8 cellular contexts compared by ENCODE assay signal in the genomic region with DNA sequence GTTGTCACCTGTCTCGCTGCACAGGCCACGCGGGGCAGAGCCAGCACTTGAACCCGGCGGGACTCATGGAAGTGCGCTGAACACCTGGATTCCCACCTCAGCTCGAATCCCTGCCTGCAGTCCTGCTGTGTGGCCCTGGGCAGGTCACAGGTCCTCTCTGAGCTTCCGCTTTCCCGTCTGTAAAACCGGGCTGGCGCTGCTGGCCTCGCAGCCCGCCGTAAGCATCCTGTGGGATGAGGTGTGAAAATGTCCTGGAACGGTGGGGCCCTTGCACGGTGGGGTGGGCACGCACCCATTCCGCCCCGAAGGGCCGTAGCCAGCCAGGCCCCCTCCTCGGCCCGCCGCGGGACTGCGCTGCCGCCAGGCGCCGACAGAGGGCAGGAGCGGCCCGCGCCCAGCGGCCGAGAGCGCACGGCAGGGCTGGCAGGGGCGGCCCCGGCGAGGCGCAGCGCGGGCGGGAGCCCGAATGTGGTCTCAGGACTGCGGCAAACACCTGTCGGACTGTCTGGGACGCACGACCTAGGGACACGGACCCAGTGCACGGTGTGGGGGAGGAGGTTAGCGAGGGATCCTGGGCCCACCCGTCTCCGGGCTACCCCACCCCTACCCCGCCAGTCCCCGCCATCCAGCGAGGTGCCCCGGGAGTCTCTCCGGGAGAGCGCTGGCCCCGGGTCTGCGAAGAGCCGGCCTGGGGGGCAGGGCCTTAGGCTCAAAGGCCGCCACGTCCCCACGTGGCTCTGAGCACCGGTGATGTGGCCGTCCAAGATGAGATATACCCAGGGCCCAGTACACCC. TPM values are rescaled to one million over a fixed set of nuclear protein-coding genes. Genes with fewer than 3 reads are reported as not detected.
DNase-seq lines count a peak whose midpoint lies in the region; ATAC-seq, FAIRE-seq and TF ChIP-seq lines count a peak whose summit lies in the region.

No MANE protein-coding gene starts in this region.

- 9 to 12% (median 9%) methylated on average over 56 to 66 of the region's 66 CpGs for WGBS in ovary, 3 donors

- DNase-seq in GM12865 (ENCODE audit: low read depth) (peak; percentile 48), NOMO-1 treated with dmso at 0.1 percent for 144 hours (lab: John Stamatoyannopoulos, UW; ENCODE audit: unreplicated experiment) (peak; percentile 54), fibroblast of villous mesenchyme (ENCODE audit: low read depth) (peak; percentile 21), ovary (peak; percentile 33 to 69 (median 47)), urothelium cell line (ENCODE audit: low spot score) (peak; percentile 88), NCI-H1105 treated with DMSO at 0.1 percent for 48 hours (lab: John Stamatoyannopoulos, UW) (no peak)
- peak; percentile 58 to 81 for DNase-seq in activated T-cell treated with anti-CD3 and anti-CD28 coated beads, Interleukin-2, amount 50 U/mL, for 72 hours

- intact Hi-C loops in ovary (cut with DNase I): loop anchor here (2.0 to 10.0 kb wide), 9 partner anchors 61 to 262 kb away; partner anchors contain the start of gene GATA2 (in 1 of the 4)

- peak; percentile 55 for FAIRE-seq in urothelium cell line (lab: Jason Lieb, UNC)

- peak; percentile 81 for ATAC-seq in HG02798 (IDR thresholded peaks at IDR 0.05; ENCODE audit: poor library complexity, unreplicated experiment)
- ATAC-seq in activated T-cell treated with anti-CD3 and anti-CD28 coated beads, Interleukin-2, amount 50 U/mL, for 72 hours (replicated peaks in 1 of 2): peak; percentile 89 to 90

- no peaks in the 10 kb centered on the region for H3K9me3 ChIP-seq in ovary

- H3K4me3 Mint-ChIP-seq in activated T-cell treated with anti-CD3 and anti-CD28 coated beads, Interleukin-2, amount 50 U/mL, for 72 hours: no peak overlapping the region

- H3K4me1 ChIP-seq in ovary (ENCODE audit: insufficient read depth): no peaks in the 10 kb centered on the region

- H3K4me3 ChIP-seq in GM12865 (ENCODE audit: low read depth, low read length): no peak overlapping the region
- peak overlapping the region; percentile 21 for H3K4me3 ChIP-seq in fibroblast of villous mesenchyme (ENCODE audit: low read depth, low read length)
- H3K4me3 ChIP-seq in ovary: no peak overlapping the region

- no peak for TF ChIP-seq POLR2A in ovary (IDR thresholded peaks at IDR 0.05)

- no peaks in the 10 kb centered on the region for H3K4me1 Mint-ChIP-seq in activated T-cell treated with anti-CD3 and anti-CD28 coated beads, Interleukin-2, amount 50 U/mL, for 72 hours (ENCODE audit: low read depth)

- H3K27me3 ChIP-seq in ovary: no peaks in the 10 kb centered on the region

- H3K27me3 Mint-ChIP-seq in activated T-cell treated with anti-CD3 and anti-CD28 coated beads, Interleukin-2, amount 50 U/mL, for 72 hours (ENCODE audit: low read depth): peaks cover 34% of the 10 kb centered on the region

- no peaks in the 10 kb centered on the region for H3K36me3 Mint-ChIP-seq in activated T-cell treated with anti-CD3 and anti-CD28 coated beads, Interleukin-2, amount 50 U/mL, for 72 hours (ENCODE audit: insufficient read depth in 2 of 2)

- TF ChIP-seq CTCF in GM12865 (IDR thresholded peaks at IDR 0.05; ENCODE audit: insufficient read depth, low read depth, low read length, missing control alignments): peak; percentile 90
- TF ChIP-seq CTCF in fibroblast of villous mesenchyme (IDR thresholded peaks at IDR 0.05; ENCODE audit: insufficient read depth, low read depth, low read length): peak; percentile 70
- peak; percentile 55 to 93 (median 90) for TF ChIP-seq CTCF in ovary (IDR thresholded peaks at IDR 0.05)

- no peak overlapping the region for H3K27ac ChIP-seq in ovary

- H3K27ac Mint-ChIP-seq in activated T-cell treated with anti-CD3 and anti-CD28 coated beads, Interleukin-2, amount 50 U/mL, for 72 hours: no peak overlapping the region

- H3K9me3 Mint-ChIP-seq in activated T-cell treated with anti-CD3 and anti-CD28 coated beads, Interleukin-2, amount 50 U/mL, for 72 hours: no peaks in the 10 kb centered on the region

- no peaks in the 10 kb centered on the region for H3K36me3 ChIP-seq in ovary

- TF ChIP-seq EP300 in ovary (IDR thresholded peaks at IDR 0.05): no peak

RNA-seq across cellular contexts. Expression of gene DNAJB8, which starts 40.4 kb away (rescaled TPM):
- not detected for total RNA-seq in activated T-cell treated with anti-CD3 and anti-CD28 coated beads, Interleukin-2, amount 50 U/mL, for 72 hours
- total RNA-seq in fibroblast of villous mesenchyme: not detected in 2 replicates
- not detected for total RNA-seq in ovary
- polyA plus RNA-seq in ovary: not detected
